ENCODE assay signal across 21 cellular contexts in genomic region chr1:208688656-208689315, GRCh38.
DNase-seq lines count a peak whose midpoint lies in the region; ATAC-seq, FAIRE-seq and TF ChIP-seq lines count a peak whose summit lies in the region.
"Had no signal": no experiment of that assay in that cellular context is flagged by ENCODE, and none has a peak within 500 bp of the region (broad histone marks: within the 10 kb centered on the region; RNA-seq: fewer than 3 reads in every experiment).

No MANE protein-coding gene starts in this region.

- TF ChIP-seq CTCF in GM13976 (IDR thresholded peaks at IDR 0.05; ENCODE audit: borderline replicate concordance, control extremely low read depth, extremely low read depth, insufficient read depth, missing control alignments) = no peak

- H3K27me3 Mint-ChIP-seq in immature natural killer cell (ENCODE audit: low read depth in 3 of 3) = peaks cover 0 to 5% (median 0%) of the 10 kb centered on the region in 3 donors

- no peak overlapping the region for H3K4me3 Mint-ChIP-seq in immature natural killer cell
- H3K4me3 Mint-ChIP-seq: CD4-positive, alpha-beta T cell; HFFc6 had no signal

- DNase-seq in DMS53 treated with DMSO at 0.1 percent for 48 hours (lab: John Stamatoyannopoulos, UW; ENCODE audit: unreplicated experiment) = peak; percentile 62
- no peak for DNase-seq in RCC 7860 (ENCODE audit: low spot score)
- no peak for DNase-seq in immature natural killer cell
- DNase-seq in GM13976 (ENCODE audit: low spot score) = no peak
- DNase-seq: ACHN; AML-193; Caco-2; CD4-positive, alpha-beta T cell; DMS79 treated with DMSO at 0.1 percent for 48 hours; GM23248; HFFc6; KG1 had no signal

- in situ Hi-C loops in GM13976 (cut with MboI; ENCODE audit: low sequenced_read_pairs, unreplicated experiment) = no loop called here

- H3K27ac Mint-ChIP-seq in immature natural killer cell = no peak overlapping the region
- H3K27ac Mint-ChIP-seq: CD4-positive, alpha-beta T cell; HFFc6 had no signal

- H3K9me3 Mint-ChIP-seq in immature natural killer cell = peaks cover 0 to 12% (median 3%) of the 10 kb centered on the region in 6 donors
- H3K9me3 Mint-ChIP-seq: CD4-positive, alpha-beta T cell had no signal

- ATAC-seq in GM21423 (IDR thresholded peaks at IDR 0.05; ENCODE audit: unreplicated experiment) (no peak), HG03457 (IDR thresholded peaks at IDR 0.05; ENCODE audit: unreplicated experiment) (no peak)
- ATAC-seq: GM12878, HCT116 had no signal

- H3K36me3 Mint-ChIP-seq in immature natural killer cell = no peaks in the 10 kb centered on the region

- peak; percentile 2 for FAIRE-seq in RCC 7860 (lab: Jason Lieb, UNC)
- FAIRE-seq in islet of Langerhans (lab: Jason Lieb, UNC) = peak; percentile 24
- FAIRE-seq: A204.1, D721Med, GM12878, GM19239, H54 had no signal

- no peaks in the 10 kb centered on the region for H3K4me1 Mint-ChIP-seq in immature natural killer cell
